7 cellular contexts compared by ENCODE assay signal in genomic region chr6:80088637-80089036, GRCh38.
"Had no signal": no experiment of that assay in that cellular context is flagged by ENCODE, and none has a peak within 500 bp of the region (broad histone marks: within the 10 kb centered on the region; RNA-seq: fewer than 3 reads in every experiment).

No MANE protein-coding gene starts in this region.

- DNase-seq: GDM1, GF-D8 had no signal

- H3K4me3 ChIP-seq: GM12878 had no signal

- FAIRE-seq: GM12878, GM12891, GM12892, GM18507, GM19239 had no signal

- ATAC-seq: GM12878 had no signal
